ENCODE assay signal across 8 cellular contexts in genomic region chr10:22436526-22436892, GRCh38.
DNase-seq lines count a peak whose midpoint lies in the region; ATAC-seq and TF ChIP-seq lines count a peak whose summit lies in the region.

No MANE protein-coding gene starts in this region.

- H3K9me3 Mint-ChIP-seq in activated B cell treated with CpG ODN at 0.5 μM for 24 hours, result no peaks in the 10 kb centered on the region

- H3K27ac ChIP-seq in gastroesophageal sphincter, result peak overlapping the region; percentile 84 to 97 (median 96)

- no peaks in the 10 kb centered on the region for H3K27me3 ChIP-seq in gastroesophageal sphincter

- H3K36me3 Mint-ChIP-seq in activated B cell treated with CpG ODN at 0.5 μM for 24 hours (ENCODE audit: low read depth), result peaks cover 9% of the 10 kb centered on the region

- intact Hi-C loops in activated B cell treated with CpG ODN at 0.5 μM for 24 hours (cut with micrococcal nuclease), result loop anchor here (1.0 to 5.0 kb wide), 7 partner anchors 96 to 1016 kb away; partner anchors contain the start of genes COMMD3 and MLLT10

- WGBS in gastroesophageal sphincter (ENCODE audit: low coverage in 1 of 2), 2 donors, result no CpG with 5 or more reads among the region's 35 CpGs

- H3K36me3 ChIP-seq in gastroesophageal sphincter, result no peaks in the 10 kb centered on the region

- H3K4me3 ChIP-seq in gastroesophageal sphincter (peak overlapping the region; percentile 58 to 80), skeletal muscle cell (ENCODE audit: low read depth, low read length) (peak overlapping the region; percentile 62)

- no peak for TF ChIP-seq EP300 in gastroesophageal sphincter (IDR thresholded peaks at IDR 0.05)

- peaks cover 0 to 21% (median 5%) of the 10 kb centered on the region in 3 donors for H3K4me1 ChIP-seq in gastroesophageal sphincter

- H3K4me1 Mint-ChIP-seq in activated B cell treated with CpG ODN at 0.5 μM for 24 hours, result peaks cover 36% of the 10 kb centered on the region

- TF ChIP-seq CTCF in activated B cell treated with CpG ODN at 0.5 μM for 24 hours (IDR thresholded peaks at IDR 0.05), result no peak
- TF ChIP-seq CTCF in gastroesophageal sphincter (IDR thresholded peaks at IDR 0.05), result no peak

- no peak for TF ChIP-seq POLR2A in gastroesophageal sphincter (IDR thresholded peaks at IDR 0.05)

- peak overlapping the region; percentile 94 for H3K4me3 Mint-ChIP-seq in activated B cell treated with CpG ODN at 0.5 μM for 24 hours

- no peaks in the 10 kb centered on the region for H3K9me3 ChIP-seq in gastroesophageal sphincter

- CTCF ChIA-PET in activated B cell treated with CpG ODN at 0.5 μM for 24 hours (lab: Charles Lee), result interaction anchor here (0.8 to 2.3 kb wide), 8 partner anchors 18 to 552 kb away, joined by 3 to 8 read pairs (median 4); partner anchors contain the start of gene COMMD3

- no peaks in the 10 kb centered on the region for H3K27me3 Mint-ChIP-seq in activated B cell treated with CpG ODN at 0.5 μM for 24 hours

- DNase-seq in SHP77 treated with DMSO at 0.1 percent for 48 hours (lab: John Stamatoyannopoulos, UW) (peak; percentile 65), SHP77 (lab: John Stamatoyannopoulos, UW) (no peak), activated B cell treated with CpG ODN at 0.5 μM for 24 hours (no peak), skeletal muscle cell (ENCODE audit: low read depth) (no peak), HPDE6-E6E7 (ENCODE audit: extremely low spot score) (no peak), NCI-H82 treated with DMSO at 0.1 percent for 48 hours (lab: John Stamatoyannopoulos, UW; ENCODE audit: unreplicated experiment) (no peak)

- H3K27ac Mint-ChIP-seq in activated B cell treated with CpG ODN at 0.5 μM for 24 hours, result peak overlapping the region; percentile 96

- POLR2A ChIA-PET in activated B cell treated with CpG ODN at 0.5 μM for 24 hours (lab: Charles Lee), result interaction anchor here (0.6 to 3.3 kb wide), 55 partner anchors 8 to 1007 kb away, joined by 3 to 86 read pairs (median 5); partner anchors contain the start of genes BMI1, COMMD3, DNAJC1 and PIP4K2A

- ATAC-seq in HG02885 (IDR thresholded peaks at IDR 0.05; ENCODE audit: poor library complexity, unreplicated experiment) (peak; percentile 31), activated B cell treated with CpG ODN at 0.5 μM for 24 hours (ENCODE audit: low read depth) (peak; percentile 61), gastroesophageal sphincter (peak; percentile 22)
